Comparison of ENCODE assay signal across 8 cellular contexts in genomic region chr14:91946313-91947195, GRCh38. TPM values are rescaled to one million over a fixed set of nuclear protein-coding genes. Genes with fewer than 3 reads are reported as not detected.
A peak's percentile ranks its signal among the peaks of the same experiment; 100 is the strongest.
DNase-seq lines count a peak whose midpoint lies in the region; ATAC-seq and TF ChIP-seq lines count a peak whose summit lies in the region.

No MANE protein-coding gene starts in this region.

- intact Hi-C loops in dorsolateral prefrontal cortex (cut with DNase I) = no loop called here

- H3K4me3 ChIP-seq in dorsolateral prefrontal cortex (peak overlapping the region; percentile 45 to 84 (median 65)), mucosa of rectum (ENCODE audit: low read length in 2 of 2) (peak overlapping the region; percentile 33 to 70)

- no peaks in the 10 kb centered on the region for H3K36me3 Mint-ChIP-seq in stimulated activated naive CD8-positive, alpha-beta T cell treated with anti-CD3 and anti-CD28 coated beads, Interleukin-15, Interleukin-2, amounts not matched to agents 100 ng/mL and 50 ng/mL, for 24 hours (ENCODE audit: low read depth)

- H3K27me3 ChIP-seq in dorsolateral prefrontal cortex = peaks cover 0 to 4% (median 0%) of the 10 kb centered on the region in 45 donors
- H3K27me3 ChIP-seq in mucosa of rectum (ENCODE audit: control insufficient read depth in 2 of 2, insufficient read depth in 2 of 2, low read length in 2 of 2) = peaks cover 17 to 19% of the 10 kb centered on the region in 2 donors

- H3K9me3 Mint-ChIP-seq in stimulated activated naive CD8-positive, alpha-beta T cell treated with anti-CD3 and anti-CD28 coated beads, Interleukin-15, Interleukin-2, amounts not matched to agents 100 ng/mL and 50 ng/mL, for 24 hours = no peaks in the 10 kb centered on the region

- no peak for DNase-seq in stimulated activated naive CD8-positive, alpha-beta T cell treated with anti-CD3 and anti-CD28 coated beads, Interleukin-15, Interleukin-2, amounts not matched to agents 100 U/mL and 50 U/mL, for 24 hours
- DNase-seq in dorsolateral prefrontal cortex (peak in 3 of 10 donors; percentile 30 to 37 (median 36)), NCI-H1105 treated with DMSO at 0.1 percent for 48 hours (lab: John Stamatoyannopoulos, UW) (no peak), cortex of kidney (lab: John Stamatoyannopoulos, UW) (no peak), SHP77 treated with DMSO at 0.1 percent for 48 hours (lab: John Stamatoyannopoulos, UW) (no peak)

- H3K9me3 ChIP-seq in mucosa of rectum (ENCODE audit: control insufficient read depth in 2 of 2, low read length in 2 of 2) = no peaks in the 10 kb centered on the region

- H3K9ac ChIP-seq in mucosa of rectum (ENCODE audit: low read depth in 1 of 2, low read length in 2 of 2) = peak overlapping the region; percentile 9 to 27

- H3K36me3 ChIP-seq in mucosa of rectum (ENCODE audit: control insufficient read depth in 2 of 2, insufficient read depth in 2 of 2, low read length in 2 of 2) = no peaks in the 10 kb centered on the region

- H3K27ac ChIP-seq in dorsolateral prefrontal cortex = peak overlapping the region in 14 of 59 donors; percentile 8 to 70 (median 36)
- peak overlapping the region; percentile 11 to 27 for H3K27ac ChIP-seq in mucosa of rectum (ENCODE audit: low read depth in 2 of 2, low read length in 2 of 2)

- peaks cover 16% of the 10 kb centered on the region for H3K4me1 Mint-ChIP-seq in stimulated activated naive CD8-positive, alpha-beta T cell treated with anti-CD3 and anti-CD28 coated beads, Interleukin-15, Interleukin-2, amounts not matched to agents 100 ng/mL and 50 ng/mL, for 24 hours (ENCODE audit: low read depth)

- peak overlapping the region; percentile 83 for H3K4me3 Mint-ChIP-seq in stimulated activated naive CD8-positive, alpha-beta T cell treated with anti-CD3 and anti-CD28 coated beads, Interleukin-15, Interleukin-2, amounts not matched to agents 100 ng/mL and 50 ng/mL, for 24 hours

- no peak for ATAC-seq in stimulated activated naive CD8-positive, alpha-beta T cell treated with anti-CD3 and anti-CD28 coated beads, Interleukin-15, Interleukin-2, amounts not matched to agents 100 U/mL and 50 U/mL, for 24 hours
- no peak for ATAC-seq in GM19467 (IDR thresholded peaks at IDR 0.05; ENCODE audit: unreplicated experiment)

- peaks cover 0 to 2% of the 10 kb centered on the region in 2 donors for H3K4me1 ChIP-seq in mucosa of rectum (ENCODE audit: control insufficient read depth in 2 of 2, insufficient read depth in 2 of 2, low read length in 2 of 2)

- H3K27ac Mint-ChIP-seq in stimulated activated naive CD8-positive, alpha-beta T cell treated with anti-CD3 and anti-CD28 coated beads, Interleukin-15, Interleukin-2, amounts not matched to agents 100 ng/mL and 50 ng/mL, for 24 hours = no peak overlapping the region

- peaks cover 36% of the 10 kb centered on the region for H3K27me3 Mint-ChIP-seq in stimulated activated naive CD8-positive, alpha-beta T cell treated with anti-CD3 and anti-CD28 coated beads, Interleukin-15, Interleukin-2, amounts not matched to agents 100 ng/mL and 50 ng/mL, for 24 hours

- TF ChIP-seq CTCF in dorsolateral prefrontal cortex (IDR thresholded peaks at IDR 0.05 in 54 of 56, conservative IDR thresholded peaks at IDR 0.05 in 2 of 56; ENCODE audit: low read depth in 1 of 56, partially characterized antibody in 56 of 56) = no peak

RNA-seq across cellular contexts. Expression of gene FBLN5, which starts 0.9 kb away (rescaled TPM):
- 10 to 100 TPM in 106 of 120 experiments, 1 to 10 TPM in 14; 7.3 to 40.2 (median 14.2) TPM for total RNA-seq in dorsolateral prefrontal cortex
